ENCODE assay signal across 33 cellular contexts in the genomic region with DNA sequence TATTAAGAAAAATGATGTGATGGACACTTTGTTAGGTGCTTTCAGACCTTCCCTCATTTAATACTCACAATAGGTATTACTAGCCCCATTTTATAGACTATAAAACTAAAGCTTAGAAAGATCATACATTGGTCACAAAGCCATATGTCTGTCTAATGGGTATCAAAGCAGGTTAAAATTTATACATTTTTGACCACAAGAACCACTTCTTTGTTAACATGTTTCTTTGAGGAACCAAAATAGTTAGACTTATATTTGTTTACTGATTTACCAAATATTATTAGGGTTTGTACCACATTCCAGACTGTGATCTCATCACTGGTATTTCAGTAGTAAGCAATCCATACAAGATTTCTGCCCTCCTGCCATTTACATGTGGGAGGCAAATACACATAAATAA.
DNase-seq lines count a peak whose midpoint lies in the region; ATAC-seq lines count a peak whose summit lies in the region.
"Had no signal": no experiment of that assay in that cellular context is flagged by ENCODE, and none has a peak within 500 bp of the region (broad histone marks: within the 10 kb centered on the region; RNA-seq: fewer than 3 reads in every experiment).

No MANE protein-coding gene starts in this region.

- H3K9me3 Mint-ChIP-seq in naive thymus-derived CD4-positive, alpha-beta T cell = peaks cover 0 to 6% (median 0%) of the 10 kb centered on the region in 11 donors
- H3K9me3 Mint-ChIP-seq: activated T-helper 17 cell treated with anti-CD3 and anti-CD28 coated beads, Interleukin-2, amount 50 U/mL, for 72 hours; T-helper 2 cell treated with Interferon-gamma antibody and Interleukin-4, amounts not matched to agents 5 μg/mL and 100 μg/mL, for 36 hours; type B pancreatic cell had no signal

- H3K4me3 Mint-ChIP-seq in naive thymus-derived CD4-positive, alpha-beta T cell = no peak overlapping the region
- H3K4me3 Mint-ChIP-seq: activated CD4-positive, alpha-beta T cell treated with anti-CD3 and anti-CD28 coated beads for 36 hours; activated CD8-positive, alpha-beta T cell treated with anti-CD3 and anti-CD28 coated beads, Interleukin-2, amount 10 ng/mL, durations not matched to agents 7 days and 5 days; activated naive CD4-positive, alpha-beta T cell treated with anti-CD3 and anti-CD28 coated beads, Interleukin-2, amount 50 U/mL, for 24 hours; activated T-helper 17 cell treated with anti-CD3 and anti-CD28 coated beads, Interleukin-2, amount 50 U/mL, for 72 hours; neural crest cell; stimulated activated memory B cell treated with anti-CD40 and anti-IgM and Interleukin-4, amounts not matched to agents 10 μg/mL and 1 μg/mL and 100 μg/mL, for 72 hours; T-helper 2 cell treated with Interferon-gamma antibody and Interleukin-4, amounts not matched to agents 5 μg/mL and 100 μg/mL, for 36 hours; type B pancreatic cell had no signal

- no peaks in the 10 kb centered on the region for H3K27me3 ChIP-seq in naive thymus-derived CD4-positive, alpha-beta T cell (ENCODE audit: control insufficient read depth in 2 of 2, insufficient read depth in 2 of 2, low read length in 2 of 2)
- H3K27me3 ChIP-seq: brain microvascular endothelial cell, esophagus muscularis mucosa, ovary had no signal

- H3K36me3 ChIP-seq in naive thymus-derived CD4-positive, alpha-beta T cell (ENCODE audit: control insufficient read depth in 2 of 3, insufficient read depth in 3 of 3, low read length in 3 of 3) = no peaks in the 10 kb centered on the region
- H3K36me3 ChIP-seq: brain microvascular endothelial cell, esophagus muscularis mucosa, ovary had no signal

- intact Hi-C loops in naive thymus-derived CD4-positive, alpha-beta T cell (cut with micrococcal nuclease) = no loop called here

- no peaks in the 10 kb centered on the region for H3K4me1 Mint-ChIP-seq in naive thymus-derived CD4-positive, alpha-beta T cell
- H3K4me1 Mint-ChIP-seq: activated CD4-positive, alpha-beta T cell treated with anti-CD3 and anti-CD28 coated beads for 36 hours; activated naive CD4-positive, alpha-beta T cell treated with anti-CD3 and anti-CD28 coated beads, Interleukin-2, amount 50 U/mL, for 24 hours; activated T-helper 17 cell treated with anti-CD3 and anti-CD28 coated beads, Interleukin-2, amount 50 U/mL, for 72 hours; neural crest cell; stimulated activated memory B cell treated with anti-CD40 and anti-IgM and Interleukin-4, amounts not matched to agents 10 μg/mL and 1 μg/mL and 100 μg/mL, for 72 hours had no signal

- H3K9me3 ChIP-seq in naive thymus-derived CD4-positive, alpha-beta T cell (ENCODE audit: control insufficient read depth in 2 of 3, low read length in 3 of 3) = no peaks in the 10 kb centered on the region
- H3K9me3 ChIP-seq: Caco-2, esophagus muscularis mucosa, ovary had no signal

- no peaks in the 10 kb centered on the region for H3K4me1 ChIP-seq in naive thymus-derived CD4-positive, alpha-beta T cell (ENCODE audit: control insufficient read depth in 2 of 2, insufficient read depth in 2 of 2, low read length in 2 of 2)
- H3K4me1 ChIP-seq: Caco-2, esophagus muscularis mucosa had no signal

- no peaks in the 10 kb centered on the region for H3K36me3 Mint-ChIP-seq in naive thymus-derived CD4-positive, alpha-beta T cell
- H3K36me3 Mint-ChIP-seq: activated naive CD4-positive, alpha-beta T cell treated with anti-CD3 and anti-CD28 coated beads, Interleukin-2, amount 50 U/mL, for 24 hours; stimulated activated memory B cell treated with anti-CD40 and anti-IgM and Interleukin-4, amounts not matched to agents 10 μg/mL and 1 μg/mL and 100 μg/mL, for 72 hours; type B pancreatic cell had no signal

- POLR2A ChIA-PET in naive thymus-derived CD4-positive, alpha-beta T cell (lab: Charles Lee) = no interaction called here

- ATAC-seq in GM18498 (IDR thresholded peaks at IDR 0.05; ENCODE audit: unreplicated experiment) = peak; percentile 58
- peak; percentile 58 for ATAC-seq in GM19043 (IDR thresholded peaks at IDR 0.05; ENCODE audit: low read depth, unreplicated experiment)
- peak; percentile 87 for ATAC-seq in GM21528 (IDR thresholded peaks at IDR 0.05; ENCODE audit: low FRiP score, unreplicated experiment)
- peak; percentile 72 for ATAC-seq in HG03196 (IDR thresholded peaks at IDR 0.05; ENCODE audit: unreplicated experiment)
- ATAC-seq in HG02610 (IDR thresholded peaks at IDR 0.05; ENCODE audit: unreplicated experiment) = no peak
- no peak for ATAC-seq in naive thymus-derived CD4-positive, alpha-beta T cell
- ATAC-seq: activated CD4-positive, alpha-beta T cell treated with anti-CD3 and anti-CD28 coated beads for 36 hours; activated CD8-positive, alpha-beta T cell treated with anti-CD3 and anti-CD28 coated beads, Interleukin-2, amount 10 ng/mL, durations not matched to agents 7 days and 5 days; activated T-helper 17 cell treated with anti-CD3 and anti-CD28 coated beads, Interleukin-2, amount 50 U/mL, for 72 hours; left lobe of liver; stimulated activated memory B cell treated with anti-CD40 and anti-IgM and Interleukin-4, amounts not matched to agents 10 μg/mL and 1 μg/mL and 100 μg/mL, for 72 hours had no signal

- H3K27ac Mint-ChIP-seq in naive thymus-derived CD4-positive, alpha-beta T cell = no peak overlapping the region
- H3K27ac Mint-ChIP-seq: activated CD4-positive, alpha-beta T cell treated with anti-CD3 and anti-CD28 coated beads for 36 hours; activated CD8-positive, alpha-beta T cell treated with anti-CD3 and anti-CD28 coated beads, Interleukin-2, amount 10 ng/mL, durations not matched to agents 7 days and 5 days; activated naive CD4-positive, alpha-beta T cell treated with anti-CD3 and anti-CD28 coated beads, Interleukin-2, amount 50 U/mL, for 24 hours; activated T-helper 17 cell treated with anti-CD3 and anti-CD28 coated beads, Interleukin-2, amount 50 U/mL, for 72 hours; stimulated activated memory B cell treated with anti-CD40 and anti-IgM and Interleukin-4, amounts not matched to agents 10 μg/mL and 1 μg/mL and 100 μg/mL, for 72 hours; T-helper 2 cell treated with Interferon-gamma antibody and Interleukin-4, amounts not matched to agents 5 μg/mL and 100 μg/mL, for 36 hours; type B pancreatic cell had no signal

- no peak overlapping the region for H3K4me3 ChIP-seq in naive thymus-derived CD4-positive, alpha-beta T cell (ENCODE audit: low read length)
- H3K4me3 ChIP-seq: esophagus muscularis mucosa, ovary, skin epidermis had no signal

- CTCF ChIA-PET in naive thymus-derived CD4-positive, alpha-beta T cell (lab: Charles Lee) = no interaction called here

- no peak overlapping the region for H3K27ac ChIP-seq in naive thymus-derived CD4-positive, alpha-beta T cell (ENCODE audit: low read depth, low read length)
- H3K27ac ChIP-seq: 22Rv1, brain microvascular endothelial cell, esophagus muscularis mucosa, ovary, skin epidermis had no signal

- no peak for DNase-seq in activated effector memory CD4-positive, alpha-beta T cell treated with anti-CD3 and anti-CD28 coated beads, Interleukin-2, amount 50 U/mL, for 16 hours
- DNase-seq in SW480 (ENCODE audit: low spot score) = no peak
- DNase-seq in naive thymus-derived CD4-positive, alpha-beta T cell = no peak
- DNase-seq: activated CD4-positive, alpha-beta T cell treated with anti-CD3 and anti-CD28 coated beads for 36 hours; activated CD8-positive, alpha-beta T cell treated with anti-CD3 and anti-CD28 coated beads, Interleukin-2, amount 10 ng/mL, durations not matched to agents 7 days and 5 days; amygdala; brain microvascular endothelial cell; C1 segment of cervical spinal cord; Caco-2; cerebellar nuclear complex; foreskin fibroblast; HCEC 1CT; NCI-H1048; NCI-H1694; NCI-H82; ovary; SIG-M5; substantia nigra had no signal

- H3K27me3 Mint-ChIP-seq in naive thymus-derived CD4-positive, alpha-beta T cell = no peaks in the 10 kb centered on the region
- H3K27me3 Mint-ChIP-seq: activated CD4-positive, alpha-beta T cell treated with anti-CD3 and anti-CD28 coated beads for 36 hours; activated T-helper 17 cell treated with anti-CD3 and anti-CD28 coated beads, Interleukin-2, amount 50 U/mL, for 72 hours; type B pancreatic cell had no signal

Comparison
In these comparisons a context has a peak if more than half of its experiments do, and no peak if none do; other contexts are left out.
1. ATAC-seq: peak in GM18498 (single experiment), GM19043 (single experiment), GM21528 (single experiment) and HG03196 (single experiment); none in HG02610 (single experiment) and naive thymus-derived CD4-positive, alpha-beta T cell (single experiment).